In genomic region chr3:57158813-57159678, GRCh38 we compare ENCODE assay signal across 12 cellular contexts. TPM values are rescaled to one million over a fixed set of nuclear protein-coding genes. Genes with fewer than 3 reads are reported as not detected.
A peak's percentile ranks its signal among the peaks of the same experiment; 100 is the strongest.
DNase-seq lines count a peak whose midpoint lies in the region; ATAC-seq, FAIRE-seq and TF ChIP-seq lines count a peak whose summit lies in the region.
"Had no signal": no experiment of that assay in that cellular context is flagged by ENCODE, and none has a peak within 500 bp of the region (broad histone marks: within the 10 kb centered on the region; RNA-seq: fewer than 3 reads in every experiment).

No MANE protein-coding gene starts in this region.

- H3K4me3 ChIP-seq in A673 (ENCODE audit: low read depth, low read length, poor library complexity, severe bottlenecking) (no peak overlapping the region), kidney (ENCODE audit: low read length in 2 of 2) (no peak overlapping the region)

- H3K4me1 ChIP-seq in A673 (ENCODE audit: insufficient read depth, low read length, poor library complexity, severe bottlenecking) (peaks cover 41% of the 10 kb centered on the region), kidney (ENCODE audit: control insufficient read depth in 1 of 2, insufficient read depth in 1 of 2, low read depth in 1 of 2, low read length in 2 of 2) (peaks cover 35 to 52% of the 10 kb centered on the region in 2 donors)

- POLR2A ChIA-PET in A673 (lab: Charles Lee; ENCODE audit: low non-redundant PET) (interaction anchor here (0.5 to 1.0 kb wide), 3 partner anchors 15 to 1069 kb away, joined by 3 to 5 read pairs (median 3); no protein-coding TSS in a partner anchor), HEK293T (lab: Yijun Ruan, JAX) (no interaction called here)

- H3K9ac ChIP-seq in kidney (ENCODE audit: low read length in 2 of 2) = no peak overlapping the region

- TF ChIP-seq CTCF in A673 (conservative IDR thresholded peaks at IDR 0.05; ENCODE audit: low read depth, low read length) (no peak), kidney (IDR thresholded peaks at IDR 0.05; ENCODE audit: borderline replicate concordance, extremely low read depth, insufficient read depth) (no peak)

- intact Hi-C loops in A673 (cut with micrococcal nuclease; ENCODE audit: unreplicated experiment) = no loop called here
- intact Hi-C loops in kidney (cut with DNase I) = no loop called here
- intact Hi-C loops in head of caudate nucleus (cut with DNase I) = no loop called here

- no peak for ATAC-seq in HG03439 (IDR thresholded peaks at IDR 0.05; ENCODE audit: unreplicated experiment)
- ATAC-seq: activated naive CD8-positive, alpha-beta T cell treated with anti-CD3 and anti-CD28 coated beads, Interleukin-2, amount 50 U/mL, for 24 hours had no signal

- no peak for FAIRE-seq in kidney (lab: Jason Lieb, UNC)

- H3K27ac ChIP-seq in A673 (ENCODE audit: low read depth, low read length, poor library complexity, severe bottlenecking) = peak overlapping the region; percentile 60
- H3K27ac ChIP-seq in kidney (ENCODE audit: low read depth in 2 of 2, low read length in 2 of 2) = peak overlapping the region; percentile 13 to 38

- no peaks in the 10 kb centered on the region for H3K36me3 ChIP-seq in A673 (ENCODE audit: insufficient read depth, low read length, poor library complexity, severe bottlenecking)
- H3K36me3 ChIP-seq in kidney (ENCODE audit: control insufficient read depth in 1 of 2, insufficient read depth in 2 of 2, low read length in 2 of 2) = no peaks in the 10 kb centered on the region

- CTCF ChIA-PET in A673 (lab: Charles Lee) (no interaction called here), HEK293T (lab: Yijun Ruan, JAX) (interaction anchor here (0.8 kb wide), 1 partner anchor 26 kb away, joined by 3 read pairs; no protein-coding TSS in a partner anchor)

- no TSS peak for BruUV-seq in A673 (replicated peaks; lab: Mats Ljungman, UMichigan)

- H3K9me3 ChIP-seq in A673 (ENCODE audit: low read depth, low read length, poor library complexity, severe bottlenecking) = no peaks in the 10 kb centered on the region
- no peaks in the 10 kb centered on the region for H3K9me3 ChIP-seq in kidney (ENCODE audit: control insufficient read depth in 1 of 2, low read length in 2 of 2)

- peak; percentile 91 for DNase-seq in A673 (ENCODE audit: low spot score)
- no peak for DNase-seq in HEK293T (ENCODE audit: extremely low spot score)
- peak; percentile 86 for DNase-seq in SW480 (ENCODE audit: low spot score)
- no peak for DNase-seq in kidney
- DNase-seq in NCI-H226 = no peak
- no peak for DNase-seq in NCI-H128 (lab: John Stamatoyannopoulos, UW; ENCODE audit: unreplicated experiment)
- no peak for DNase-seq in head of caudate nucleus
- DNase-seq: activated naive CD8-positive, alpha-beta T cell treated with anti-CD3 and anti-CD28 coated beads, Interleukin-2, amount 50 U/mL, for 24 hours; CD8-positive, alpha-beta memory T cell; NCI-H187 treated with DMSO at 0.1 percent for 48 hours; stimulated activated CD8-positive, alpha-beta memory T cell treated with anti-CD3 and anti-CD28 coated beads, Interleukin-4, amount 100 ng/mL, for 48 hours had no signal

- H3K27me3 ChIP-seq in A673 (replicated peaks; ENCODE audit: insufficient read depth, low read depth, low read length, poor library complexity) = no peaks in the 10 kb centered on the region

TF ChIP-seq in HEK293T, 16 proteins besides CTCF, POLR2A, EP300 and RAD21:
- TF ChIP-seq BHLHE40 (IDR thresholded peaks at IDR 0.05; ENCODE audit: borderline replicate concordance) = no peak
- peak; percentile 61 for TF ChIP-seq ZNF384 (IDR thresholded peaks at IDR 0.05)

RNA-seq across cellular contexts. Expression of gene IL17RD, which starts 6.1 kb away (rescaled TPM):
- total RNA-seq in A673 (2021) = 1.3 and 2.2 TPM in 2 replicates
- total RNA-seq in kidney = 18.9 TPM
- 4.4 TPM for polyA plus RNA-seq in kidney (ENCODE audit: insufficient read depth, low read depth, low replicate concordance)
- polyA plus RNA-seq: CD8-positive, alpha-beta memory T cell had no signal

RNA-seq across cellular contexts. Expression of gene HESX1, which starts 40.7 kb away (rescaled TPM):
- total RNA-seq in A673 (2021) (not detected in 2 replicates), kidney (0.79 TPM)
- polyA plus RNA-seq in kidney (ENCODE audit: insufficient read depth, low read depth, low replicate concordance) = 2.1 TPM
- polyA plus RNA-seq: CD8-positive, alpha-beta memory T cell had no signal

Comparison
In these comparisons a context has a peak if more than half of its experiments do, and no peak if none do; other contexts are left out.
1. DNase-seq: peak in A673 (single experiment) and SW480 (single experiment); none in HEK293T (single experiment), kidney (single experiment), NCI-H226 (single experiment), NCI-H128 (single experiment) and head of caudate nucleus (0 of 42).